In genomic region chr2:78553866-78554647, GRCh38 we compare ENCODE assay signal across 1 cellular context.
TF ChIP-seq lines count a peak whose summit lies in the region.

No MANE protein-coding gene starts in this region.

TF ChIP-seq in SK-N-SH, 30 proteins besides CTCF, POLR2A, EP300 and RAD21 (continued from another document):
- TF ChIP-seq REST (IDR thresholded peaks at IDR 0.05; ENCODE audit: low read depth, low read length) (no peak), PBX3 (IDR thresholded peaks at IDR 0.05) (peak; percentile 58), TCF12 (IDR thresholded peaks at IDR 0.05) (peak; percentile 75), JUND (IDR thresholded peaks at IDR 0.05) (peak; percentile 32; the same call in 1 of the 2 replicates), USF2 (IDR thresholded peaks at IDR 0.05; ENCODE audit: borderline replicate concordance, low read depth, low read length) (no peak), RCOR1 (IDR thresholded peaks at IDR 0.05; ENCODE audit: low read length) (peak; percentile 93), IRF3 (IDR thresholded peaks at IDR 0.05; ENCODE audit: low read depth, low read length) (no peak), ELF1 (IDR thresholded peaks at IDR 0.05) (no peak), POLR2AphosphoS5 (IDR thresholded peaks at IDR 0.05; ENCODE audit: low read depth, low read length) (0 out of 2 replicates have a peak, but pooled peaks have one; percentile 28), TEAD4 (IDR thresholded peaks at IDR 0.05; ENCODE audit: borderline replicate concordance, insufficient read depth) (0 out of 2 replicates have a peak, but pooled peaks have one; percentile 41), MEF2A (IDR thresholded peaks at IDR 0.05; ENCODE audit: borderline replicate concordance, low read depth) (no peak), NRF1 (IDR thresholded peaks at IDR 0.05; ENCODE audit: low read depth, low read length) (no peak), GABPA (IDR thresholded peaks at IDR 0.05; ENCODE audit: low read depth) (no peak), FOXJ3 (CRISPR knock-in tag; IDR thresholded peaks at IDR 0.05) (peak; percentile 90)
TF ChIP-seq in SK-N-SH: peak in this region for 9.
